In genomic region chr16:69593756-69594155, GRCh38 we compare ENCODE assay signal across 25 cellular contexts.
"Had no signal": no experiment of that assay in that cellular context is flagged by ENCODE, and none has a peak within 500 bp of the region (broad histone marks: within the 10 kb centered on the region; RNA-seq: fewer than 3 reads in every experiment).

No MANE protein-coding gene starts in this region.

- H3K36me3 ChIP-seq: breast epithelium, MG63, WERI-Rb-1 had no signal

- H3K27ac ChIP-seq: breast epithelium, WERI-Rb-1 had no signal

- ATAC-seq: activated CD8-positive, alpha-beta memory T cell treated with anti-CD3 and anti-CD28 coated beads, Interleukin-2, amount 10 ng/mL, durations not matched to agents 7 days and 5 days; Right ventricle myocardium inferior had no signal

- DNase-seq: activated CD4-positive, alpha-beta T cell treated with anti-CD3 and anti-CD28 coated beads for 4 hours; activated CD4-positive, alpha-beta T cell treated with anti-CD3 and anti-CD28 coated beads, Interleukin-2, amount 50 U/mL, for 48 hours; activated CD8-positive, alpha-beta memory T cell treated with anti-CD3 and anti-CD28 coated beads, Interleukin-2, amount 10 ng/mL, durations not matched to agents 7 days and 5 days; activated effector memory CD4-positive, alpha-beta T cell treated with Interleukin-2 at 50 U/mL for 16 hours; activated naive CD4-positive, alpha-beta T cell; activated T-cell treated with anti-CD3 and anti-CD28 coated beads, Interleukin-2, amount 50 U/mL, for 24 hours; aorta; MG63; MV-4-11; NCI-H1092 treated with DMSO at 0.1 percent for 48 hours; NCI-H1417 treated with DMSO at 0.1 percent for 48 hours; NCI-H1694; NCI-H2029; NCI-H2107; NCI-H2171 treated with DMSO at 0.1 percent for 48 hours; NCI-H226; NCI-H510A; NCI-H526 treated with DMSO at 0.1 percent for 48 hours; NCI-H82; RPMI8226; T-helper 1 cell; WERI-Rb-1 had no signal

- H3K27me3 ChIP-seq: breast epithelium, MG63 had no signal

- H3K9me3 ChIP-seq: breast epithelium, MG63 had no signal

- H3K4me3 ChIP-seq: breast epithelium, MG63, SK-N-MC had no signal
